ENCODE assay signal across 9 cellular contexts in the genomic region with DNA sequence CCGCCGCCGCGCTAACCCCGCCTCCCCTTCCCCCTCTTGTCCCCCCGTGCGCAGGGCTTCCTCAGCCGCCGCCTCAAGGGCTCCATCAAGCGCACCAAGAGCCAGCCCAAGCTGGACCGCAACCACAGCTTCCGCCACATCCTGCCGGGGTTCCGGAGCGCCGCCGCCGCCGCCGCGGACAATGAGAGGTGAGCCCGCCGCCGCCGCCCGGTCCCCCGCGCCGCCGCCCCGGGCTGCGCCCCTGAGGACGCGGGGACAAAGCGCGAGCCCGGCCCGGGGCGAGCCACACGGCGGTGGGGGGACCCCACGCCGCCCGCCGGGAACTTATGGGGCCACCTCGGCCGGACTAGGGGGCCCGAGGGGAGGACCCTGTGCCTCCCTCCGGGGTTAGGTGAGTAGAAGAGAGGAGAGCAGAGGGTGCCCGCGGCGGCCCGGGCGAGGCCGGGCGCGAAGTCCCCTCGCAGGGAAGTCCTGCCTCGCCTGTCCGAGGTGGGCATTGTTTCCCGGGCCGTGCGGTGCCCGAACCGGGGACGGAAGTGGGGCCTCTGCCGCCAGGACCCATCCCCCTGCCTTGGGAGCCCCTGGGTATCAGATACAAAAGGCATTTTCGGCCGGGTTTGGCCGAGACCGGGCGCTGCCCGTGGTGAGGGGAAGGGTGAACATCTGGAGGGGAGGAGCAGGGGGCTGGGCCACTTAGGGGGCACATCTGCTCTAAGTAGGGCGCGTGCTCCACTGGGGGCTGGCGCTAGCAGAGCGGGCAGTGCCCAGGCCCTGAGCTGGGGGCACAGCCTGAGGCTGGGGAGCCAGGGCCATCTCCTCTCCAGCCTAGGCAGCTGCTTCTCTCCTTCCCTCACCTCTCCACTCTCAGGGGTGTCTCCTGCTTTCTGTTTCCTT. TPM values are rescaled to one million over a fixed set of nuclear protein-coding genes. Genes with fewer than 3 reads are reported as not detected.
DNase-seq lines count a peak whose midpoint lies in the region; ATAC-seq and TF ChIP-seq lines count a peak whose summit lies in the region.
"Had no signal": no experiment of that assay in that cellular context is flagged by ENCODE, and none has a peak within 500 bp of the region (broad histone marks: within the 10 kb centered on the region; RNA-seq: fewer than 3 reads in every experiment).

No MANE protein-coding gene starts in this region.

- H3K27ac Mint-ChIP-seq in activated naive CD4-positive, alpha-beta T cell treated with anti-CD3 and anti-CD28 coated beads for 36 hours, result no peak overlapping the region
- H3K27ac Mint-ChIP-seq: activated naive CD8-positive, alpha-beta T cell had no signal

- no peaks in the 10 kb centered on the region for H3K36me3 Mint-ChIP-seq in activated naive CD4-positive, alpha-beta T cell treated with anti-CD3 and anti-CD28 coated beads for 36 hours (ENCODE audit: low read depth)
- H3K36me3 Mint-ChIP-seq: activated naive CD8-positive, alpha-beta T cell had no signal

- H3K4me1 Mint-ChIP-seq in activated naive CD4-positive, alpha-beta T cell treated with anti-CD3 and anti-CD28 coated beads for 36 hours (ENCODE audit: low read depth), result peaks cover 3% of the 10 kb centered on the region

- DNase-seq in GF-D8 (lab: John Stamatoyannopoulos, UW) (peak; percentile 14), NCI-H510A treated with DMSO at 0.1 percent for 48 hours (lab: John Stamatoyannopoulos, UW) (peak; percentile 45), left ventricle myocardium inferior (peak; percentile 77), gastrocnemius medialis (no peak), epidermal melanocyte (ENCODE audit: insufficient read length, low spot score) (no peak)
- DNase-seq in activated naive CD4-positive, alpha-beta T cell treated with anti-CD3 and anti-CD28 coated beads for 36 hours, result peak; percentile 73

- CTCF ChIA-PET in activated naive CD4-positive, alpha-beta T cell treated with anti-CD3 and anti-CD28 coated beads for 36 hours (lab: Charles Lee), result interaction anchor here (1.2 kb wide), 1 partner anchor 10 kb away, joined by 4 read pairs; no protein-coding TSS in a partner anchor

- H3K4me1 ChIP-seq in left ventricle myocardium inferior, result peaks cover 76% of the 10 kb centered on the region
- peaks cover 30 to 45% of the 10 kb centered on the region in 2 donors for H3K4me1 ChIP-seq in gastrocnemius medialis

- H3K4me3 Mint-ChIP-seq in activated naive CD4-positive, alpha-beta T cell treated with anti-CD3 and anti-CD28 coated beads for 36 hours, result no peak overlapping the region
- H3K4me3 Mint-ChIP-seq: activated naive CD8-positive, alpha-beta T cell had no signal

- H3K36me3 ChIP-seq in left ventricle myocardium inferior (no peaks in the 10 kb centered on the region), gastrocnemius medialis (no peaks in the 10 kb centered on the region)

- peaks cover 34% of the 10 kb centered on the region for H3K27me3 Mint-ChIP-seq in activated naive CD4-positive, alpha-beta T cell treated with anti-CD3 and anti-CD28 coated beads for 36 hours (ENCODE audit: low read depth)

- H3K9me3 ChIP-seq in left ventricle myocardium inferior (replicated peaks), result no peaks in the 10 kb centered on the region
- no peaks in the 10 kb centered on the region for H3K9me3 ChIP-seq in gastrocnemius medialis

- in situ Hi-C loops in gastrocnemius medialis (cut with MboI; ENCODE audit: low sequenced_read_pairs in 4 of 4), result loop anchor here in 2 of 4 donors (25.0 kb wide), 1 partner anchor 288 kb away; no protein-coding TSS in a partner anchor

- H3K27ac ChIP-seq in left ventricle myocardium inferior (replicated peaks) (peak overlapping the region; percentile 85), gastrocnemius medialis (peak overlapping the region; percentile 77 to 88 (median 78))

- H3K4me3 ChIP-seq in left ventricle myocardium inferior (peak overlapping the region; percentile 71), gastrocnemius medialis (peak overlapping the region; percentile 39 to 48 (median 46))

- no peaks in the 10 kb centered on the region for H3K9me3 Mint-ChIP-seq in activated naive CD4-positive, alpha-beta T cell treated with anti-CD3 and anti-CD28 coated beads for 36 hours

- intact Hi-C loops in activated naive CD4-positive, alpha-beta T cell treated with anti-CD3 and anti-CD28 coated beads for 36 hours (cut with micrococcal nuclease), result no loop called here
- intact Hi-C loops in left ventricle myocardium inferior (cut with micrococcal nuclease) (loop anchor here (10.0 kb wide), 2 partner anchors 145 to 165 kb away; no protein-coding TSS in a partner anchor), gastrocnemius medialis (cut with DNase I; ENCODE audit: low total_unique reads) (loop anchor here (1.0 to 2.0 kb wide), 3 partner anchors 25 to 293 kb away; no protein-coding TSS in a partner anchor)

- TF ChIP-seq POLR2A in gastrocnemius medialis (IDR thresholded peaks at IDR 0.05), result no peak

- peak; percentile 75 for ATAC-seq in GM21723 (IDR thresholded peaks at IDR 0.05; ENCODE audit: unreplicated experiment)
- ATAC-seq in gastrocnemius medialis, result peak; percentile 22 to 39
- no peak for ATAC-seq in HG03439 (IDR thresholded peaks at IDR 0.05; ENCODE audit: unreplicated experiment)

- TF ChIP-seq CTCF in left ventricle myocardium inferior (IDR thresholded peaks at IDR 0.05; ENCODE audit: borderline replicate concordance) (no peak), gastrocnemius medialis (IDR thresholded peaks at IDR 0.05 in 4 of 5, conservative IDR thresholded peaks at IDR 0.05 in 1 of 5) (no peak)

- H3K27me3 ChIP-seq in left ventricle myocardium inferior (ENCODE audit: low read depth), result no peaks in the 10 kb centered on the region
- no peaks in the 10 kb centered on the region for H3K27me3 ChIP-seq in gastrocnemius medialis

RNA-seq across cellular contexts. Expression of a gene that starts 48.1 kb away (rescaled TPM):
- total RNA-seq in activated naive CD4-positive, alpha-beta T cell treated with anti-CD3 and anti-CD28 coated beads for 36 hours, result under 1 TPM in 1 of 2 experiments, not detected in 1; 0.35 TPM
- 50.7 TPM for total RNA-seq in left ventricle myocardium inferior
- 10 to 100 TPM; 22.7 to 68.2 (median 37.4) TPM for total RNA-seq in gastrocnemius medialis

Comparison
In these comparisons a context has a peak if more than half of its experiments do, and no peak if none do; other contexts are left out.
1. DNase-seq: peak in GF-D8 (single experiment), NCI-H510A treated with DMSO at 0.1 percent for 48 hours (single experiment), activated naive CD4-positive, alpha-beta T cell treated with anti-CD3 and anti-CD28 coated beads for 36 hours (single experiment) and left ventricle myocardium inferior (single experiment); none in gastrocnemius medialis (0 of 2) and epidermal melanocyte (single experiment).
2. RNA of a gene that starts 48.1 kb away (total RNA-seq): 50.7 TPM in left ventricle myocardium inferior (single experiment) and 22.7 to 68.2 TPM in gastrocnemius medialis; 0.35 TPM in activated naive CD4-positive, alpha-beta T cell treated with anti-CD3 and anti-CD28 coated beads for 36 hours; every median in the first group is over 10 times any median in the second.